ENCODE assay signal across 8 cellular contexts in the genomic region with DNA sequence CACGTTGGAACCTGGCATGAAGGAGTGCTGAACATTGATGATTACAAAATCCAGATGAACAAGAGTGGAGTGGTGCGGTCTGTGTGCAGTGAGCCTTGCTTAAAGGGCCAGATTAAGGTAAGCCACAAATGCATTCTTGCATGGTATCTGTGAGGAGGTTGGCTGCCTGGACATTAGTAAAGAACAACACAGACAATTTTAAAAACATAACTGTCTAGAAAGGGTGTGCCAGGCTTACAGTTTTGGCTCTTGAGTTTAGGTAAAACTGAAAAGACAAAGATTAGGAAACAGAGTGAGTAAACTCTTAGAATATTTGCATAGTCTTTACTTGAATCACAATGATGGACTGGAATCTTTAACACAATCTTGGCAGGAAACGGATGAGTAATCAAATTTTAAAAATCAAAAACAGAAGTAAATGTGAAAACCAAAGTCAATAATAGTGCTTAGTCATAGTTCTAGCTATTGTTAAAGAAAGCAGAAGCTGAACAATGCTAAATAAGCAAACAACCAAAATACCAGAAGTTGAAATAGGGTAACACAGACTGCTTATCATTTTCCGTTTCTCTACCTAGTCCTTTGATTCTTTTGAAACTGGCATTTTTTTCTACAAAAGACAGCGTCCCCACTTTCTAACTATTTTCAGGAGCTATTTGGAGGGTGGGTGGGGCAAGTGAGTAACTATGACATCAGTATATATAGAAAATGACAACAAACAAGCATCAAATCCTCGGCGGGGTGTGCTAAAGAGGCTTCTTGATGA.
DNase-seq lines count a peak whose midpoint lies in the region; ATAC-seq and TF ChIP-seq lines count a peak whose summit lies in the region.

No MANE protein-coding gene starts in this region.

- H3K9me3 Mint-ChIP-seq in stimulated activated effector memory CD8-positive, alpha-beta T cell treated with anti-CD3 and anti-CD28 coated beads, Interleukin-12 subunit alpha, Interleukin-12 subunit beta, amount 100 ng/mL, for 72 hours = no peaks in the 10 kb centered on the region

- H3K4me1 Mint-ChIP-seq in stimulated activated effector memory CD8-positive, alpha-beta T cell treated with anti-CD3 and anti-CD28 coated beads, Interleukin-12 subunit alpha, Interleukin-12 subunit beta, amount 100 ng/mL, for 72 hours = no peaks in the 10 kb centered on the region

- H3K27ac Mint-ChIP-seq in stimulated activated effector memory CD8-positive, alpha-beta T cell treated with anti-CD3 and anti-CD28 coated beads, Interleukin-12 subunit alpha, Interleukin-12 subunit beta, amount 100 ng/mL, for 72 hours = no peak overlapping the region

- peak; percentile 8 for DNase-seq in GM10266 (ENCODE audit: extremely low spot score)
- DNase-seq in MG63 = peak; percentile 87
- peak; percentile 68 for DNase-seq in choroid plexus epithelial cell (ENCODE audit: low read depth)
- DNase-seq in stimulated activated effector memory CD8-positive, alpha-beta T cell treated with anti-CD3 and anti-CD28 coated beads, Interleukin-12 subunit alpha, Interleukin-12 subunit beta, amount 100 ng/mL, for 72 hours (ENCODE audit: low spot score in 2 of 2) = no peak
- DNase-seq in tibial artery = no peak
- DNase-seq in central memory CD4-positive, alpha-beta T cell = no peak
- no peak for DNase-seq in HT-29 (ENCODE audit: low spot score)

- no peaks in the 10 kb centered on the region for H3K36me3 Mint-ChIP-seq in stimulated activated effector memory CD8-positive, alpha-beta T cell treated with anti-CD3 and anti-CD28 coated beads, Interleukin-12 subunit alpha, Interleukin-12 subunit beta, amount 100 ng/mL, for 72 hours

- H3K9me3 ChIP-seq in MG63 (no peaks in the 10 kb centered on the region), tibial artery (no peaks in the 10 kb centered on the region)

- intact Hi-C loops in tibial artery (cut with DNase I; ENCODE audit: low total_unique reads) = no loop called here

- H3K4me3 ChIP-seq in MG63 (peak overlapping the region; percentile 1; the same call in 1 of the 2 replicates), choroid plexus epithelial cell (ENCODE audit: low read depth, low read length) (peak overlapping the region; percentile 37), tibial artery (no peak overlapping the region)

- no peaks in the 10 kb centered on the region for H3K4me1 ChIP-seq in tibial artery

- ATAC-seq in GM21723 (IDR thresholded peaks at IDR 0.05; ENCODE audit: unreplicated experiment) = peak; percentile 74
- peak; percentile 43 for ATAC-seq in stimulated activated effector memory CD8-positive, alpha-beta T cell treated with anti-CD3 and anti-CD28 coated beads, Interleukin-12 subunit alpha, Interleukin-12 subunit beta, amount 100 ng/mL, for 72 hours

- TF ChIP-seq CTCF in GM10266 (IDR thresholded peaks at IDR 0.05; ENCODE audit: control insufficient read depth, insufficient read depth, low read depth, missing control alignments) (no peak), choroid plexus epithelial cell (conservative IDR thresholded peaks at IDR 0.05; ENCODE audit: low read depth, low read length) (no peak), tibial artery (IDR thresholded peaks at IDR 0.05) (no peak)

- H3K36me3 ChIP-seq in MG63 = no peaks in the 10 kb centered on the region
- no peaks in the 10 kb centered on the region for H3K36me3 ChIP-seq in tibial artery

- no peak overlapping the region for H3K27ac ChIP-seq in tibial artery

- H3K27me3 ChIP-seq in MG63 = no peaks in the 10 kb centered on the region
- H3K27me3 ChIP-seq in tibial artery = no peaks in the 10 kb centered on the region

- no peak overlapping the region for H3K4me3 Mint-ChIP-seq in stimulated activated effector memory CD8-positive, alpha-beta T cell treated with anti-CD3 and anti-CD28 coated beads, Interleukin-12 subunit alpha, Interleukin-12 subunit beta, amount 100 ng/mL, for 72 hours

Comparison
In these comparisons a context has a peak if more than half of its experiments do, and no peak if none do; other contexts are left out.
1. DNase-seq: peak in GM10266 (single experiment), MG63 (single experiment) and choroid plexus epithelial cell (single experiment); none in stimulated activated effector memory CD8-positive, alpha-beta T cell treated with anti-CD3 and anti-CD28 coated beads, Interleukin-12 subunit alpha, Interleukin-12 subunit beta, amount 100 ng/mL, for 72 hours (0 of 2), tibial artery (0 of 2), central memory CD4-positive, alpha-beta T cell (single experiment) and HT-29 (single experiment).
2. H3K4me3 ChIP-seq: peak in MG63 (single experiment) and choroid plexus epithelial cell (single experiment); none in tibial artery (0 of 2).